Comparison of ENCODE assay signal across 12 cellular contexts in the genomic region with DNA sequence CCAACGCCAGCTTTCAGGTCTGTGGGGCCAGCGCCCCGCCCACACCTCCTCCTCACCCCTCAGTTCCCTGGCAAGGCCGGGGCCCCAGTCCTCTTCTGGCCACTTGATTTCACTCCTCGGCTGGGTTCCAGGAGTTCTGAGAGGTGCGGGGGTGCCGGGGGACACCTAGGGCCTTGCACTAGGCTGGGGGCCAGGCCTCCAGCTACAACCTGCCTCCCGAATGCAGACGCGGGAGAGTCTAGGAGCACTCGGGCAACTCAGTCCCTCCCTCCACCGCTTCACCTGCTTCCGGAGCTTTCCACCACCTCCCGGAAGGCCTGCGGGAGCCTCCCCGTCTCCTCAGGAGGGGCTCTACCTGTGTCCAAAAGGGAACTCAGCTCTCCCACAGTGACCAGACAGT.
"Had no signal": no experiment of that assay in that cellular context is flagged by ENCODE, and none has a peak within 500 bp of the region (broad histone marks: within the 10 kb centered on the region; RNA-seq: fewer than 3 reads in every experiment).

No MANE protein-coding gene starts in this region.

- H3K4me3 ChIP-seq: hepatocyte, left ventricle myocardium inferior, sigmoid colon, stomach, uterus had no signal

- H2AFZ ChIP-seq: hepatocyte had no signal

- H3K4me1 ChIP-seq: left ventricle myocardium inferior, sigmoid colon, uterus had no signal

- DNase-seq: activated CD4-positive, alpha-beta T cell treated with anti-CD3 and anti-CD28 coated beads, Interleukin-2, amount 10 ng/mL, durations not matched to agents 24 days and 14 days; activated CD4-positive, CD25-positive, alpha-beta regulatory T cell; activated naive CD4-positive, alpha-beta T cell; activated naive CD8-positive, alpha-beta T cell treated with anti-CD3 and anti-CD28 coated beads, Interleukin-2, amount 10 ng/mL, durations not matched to agents 7 days and 5 days; erythroblast; islet precursor cell; left ventricle myocardium inferior; sigmoid colon; stimulated activated CD4-positive, alpha-beta T cell treated with anti-CD3 and anti-CD28 coated beads, Interleukin-1b, Interleukin-23, amount 100 ng/mL, for 48 hours; stomach; uterus had no signal

- H3K27me3 ChIP-seq: hepatocyte, sigmoid colon, stomach, uterus had no signal

- H3K4me2 ChIP-seq: hepatocyte had no signal

- H3K9me3 ChIP-seq: left ventricle myocardium inferior, sigmoid colon, stomach, uterus had no signal

- H3K36me3 ChIP-seq: uterus had no signal

- H3K27ac ChIP-seq: hepatocyte, left ventricle myocardium inferior, sigmoid colon had no signal
